Comparison of ENCODE assay signal across 2 cellular contexts in genomic region chr1:197021716-197022115, GRCh38.
TF ChIP-seq lines count a peak whose summit lies in the region.

No MANE protein-coding gene starts in this region.

TF ChIP-seq in HepG2, 621 proteins besides CTCF, POLR2A, EP300 and RAD21:
- TF ChIP-seq MTF1 (CRISPR knock-in tag; IDR thresholded peaks at IDR 0.05) (no peak), CEBPB (IDR thresholded peaks at IDR 0.05; ENCODE audit: borderline replicate concordance, low read depth, low read length) (peak; percentile 3; the same call in 1 of the 2 replicates), ZNF766 (CRISPR knock-in tag; IDR thresholded peaks at IDR 0.05; ENCODE audit: borderline replicate concordance) (no peak), IRF9 (CRISPR knock-in tag; IDR thresholded peaks at IDR 0.05; ENCODE audit: borderline replicate concordance) (no peak)

TF ChIP-seq in WTC11, 78 proteins besides CTCF, POLR2A, EP300 and RAD21:
- no peak for TF ChIP-seq OVOL2 (CRISPR knock-in tag; IDR thresholded peaks at IDR 0.05; ENCODE audit: borderline replicate concordance)
- no peak for TF ChIP-seq MLX (CRISPR knock-in tag; IDR thresholded peaks at IDR 0.05)
- no peak for TF ChIP-seq HMGXB4 (CRISPR knock-in tag; IDR thresholded peaks at IDR 0.05)
- TF ChIP-seq SMAD3 (CRISPR knock-in tag; IDR thresholded peaks at IDR 0.05; ENCODE audit: borderline replicate concordance), result no peak
- no peak for TF ChIP-seq PRDM15 (CRISPR knock-in tag; IDR thresholded peaks at IDR 0.05)
- no peak for TF ChIP-seq USF2 (CRISPR knock-in tag; IDR thresholded peaks at IDR 0.05)
- no peak for TF ChIP-seq ZNF121 (CRISPR knock-in tag; IDR thresholded peaks at IDR 0.05)
- TF ChIP-seq CBFB (CRISPR knock-in tag; IDR thresholded peaks at IDR 0.05; ENCODE audit: low read depth), result no peak
- no peak for TF ChIP-seq MXD4 (CRISPR knock-in tag; IDR thresholded peaks at IDR 0.05; ENCODE audit: borderline replicate concordance)
- TF ChIP-seq ZNF512 (CRISPR knock-in tag; IDR thresholded peaks at IDR 0.05; ENCODE audit: borderline replicate concordance), result no peak
